In genomic region chr12:24814379-24815086, GRCh38 we compare ENCODE assay signal across 2 cellular contexts.
TF ChIP-seq lines count a peak whose summit lies in the region.

No MANE protein-coding gene starts in this region.

TF ChIP-seq in liver, 16 proteins besides CTCF, POLR2A, EP300 and RAD21 (continued from another document):
- TF ChIP-seq ATF3 (IDR thresholded peaks at IDR 0.05) (no peak), FOXA2 (IDR thresholded peaks at IDR 0.05) (no peak), ZBTB33 (IDR thresholded peaks at IDR 0.05) (no peak), RXRA (IDR thresholded peaks at IDR 0.05) (no peak), NR2F2 (IDR thresholded peaks at IDR 0.05) (no peak), GABPA (IDR thresholded peaks at IDR 0.05 in 1 of 2, conservative IDR thresholded peaks at IDR 0.05 in 1 of 2) (no peak), SP1 (IDR thresholded peaks at IDR 0.05) (no peak)

TF ChIP-seq in HepG2, 621 proteins besides CTCF, POLR2A, EP300 and RAD21 (continued from another document):
- no peak for TF ChIP-seq ZNF704 (CRISPR knock-in tag; IDR thresholded peaks at IDR 0.05; ENCODE audit: borderline replicate concordance)
- TF ChIP-seq XBP1 (CRISPR knock-in tag; IDR thresholded peaks at IDR 0.05) = no peak
- no peak for TF ChIP-seq ZNF33A (CRISPR knock-in tag; IDR thresholded peaks at IDR 0.05; ENCODE audit: borderline replicate concordance)
- no peak for TF ChIP-seq CREB3 (CRISPR knock-in tag; IDR thresholded peaks at IDR 0.05)
- no peak for TF ChIP-seq EEA1 (CRISPR knock-in tag; IDR thresholded peaks at IDR 0.05; ENCODE audit: borderline replicate concordance)
